ENCODE assay signal across 24 cellular contexts in the genomic region with DNA sequence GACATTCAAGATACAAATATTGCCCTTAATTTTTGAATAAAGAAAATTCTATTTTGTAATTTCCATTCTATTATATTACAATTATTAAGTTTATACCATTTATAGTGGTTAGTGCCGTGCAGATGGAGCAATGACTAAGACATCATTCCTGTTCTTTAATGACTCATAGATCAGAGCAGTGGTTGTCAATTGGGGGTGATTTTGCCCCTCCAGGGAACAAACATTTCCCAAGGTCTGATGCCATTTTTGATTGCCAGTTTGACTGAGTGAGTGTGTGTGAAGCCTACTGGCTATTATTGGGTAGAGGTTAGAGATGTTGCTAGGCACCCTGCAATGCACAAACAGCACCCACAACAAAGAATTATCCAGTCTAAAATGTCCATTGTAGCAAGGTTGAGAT.
DNase-seq lines count a peak whose midpoint lies in the region; ATAC-seq, FAIRE-seq and TF ChIP-seq lines count a peak whose summit lies in the region.
"Had no signal": no experiment of that assay in that cellular context is flagged by ENCODE, and none has a peak within 500 bp of the region (broad histone marks: within the 10 kb centered on the region; RNA-seq: fewer than 3 reads in every experiment).

No MANE protein-coding gene starts in this region.

- ATAC-seq in GM18517 (IDR thresholded peaks at IDR 0.05; ENCODE audit: unreplicated experiment) = no peak
- no peak for ATAC-seq in activated CD4-positive, CD25-positive, alpha-beta regulatory T cell treated with anti-CD3 and anti-CD28 coated beads, Interleukin-2, amount 50 U/mL, for 24 hours
- ATAC-seq: activated CD8-positive, alpha-beta T cell treated with anti-CD3 and anti-CD28 coated beads, Interleukin-2, amount 10 ng/mL, durations not matched to agents 7 days and 5 days; GM23338; natural killer cell had no signal

- DNase-seq in NCI-H82 (lab: John Stamatoyannopoulos, UW) (peak; percentile 43), endothelial cell of umbilical vein (ENCODE audit: low read depth, low spot score) (no peak), kidney glomerular epithelial cell (lab: John Stamatoyannopoulos, UW) (peak; percentile 16), DMS114 treated with DMSO at 0.1 percent for 48 hours (lab: John Stamatoyannopoulos, UW; ENCODE audit: unreplicated experiment) (no peak)
- DNase-seq in activated CD8-positive, alpha-beta memory T cell treated with anti-CD3 and anti-CD28 coated beads, Interleukin-2, amount 50 U/mL, for 48 hours = no peak
- DNase-seq: 8988T; activated CD8-positive, alpha-beta T cell treated with anti-CD3 and anti-CD28 coated beads, Interleukin-2, amount 10 ng/mL, durations not matched to agents 7 days and 5 days; activated naive CD8-positive, alpha-beta T cell treated with anti-CD3 and anti-CD28 coated beads, Interleukin-2, amount 10 ng/mL, durations not matched to agents 7 days and 5 days; C1 segment of cervical spinal cord; DMS153; KG1; natural killer cell; NCI-H1092 treated with DMSO at 0.1 percent for 48 hours; PC-9; posterior cingulate gyrus; SW 1271; thyroid gland had no signal

- no peak for TF ChIP-seq POLR2A in endothelial cell of umbilical vein (IDR thresholded peaks at IDR 0.05; ENCODE audit: low read depth, low read length)

- peak overlapping the region; percentile 93 for H3K27ac ChIP-seq in ACC112 (ENCODE audit: low read depth, low read length)
- no peak overlapping the region for H3K27ac ChIP-seq in endothelial cell of umbilical vein (ENCODE audit: insufficient read depth, low read depth, low read length)
- H3K27ac ChIP-seq: cardiac muscle cell, PC-9, thyroid gland, VCaP had no signal

- BruUV-seq in endothelial cell of umbilical vein (replicated peaks; lab: Mats Ljungman, UMichigan) = no TSS peak

- H3K4me3 ChIP-seq in ACC112 (ENCODE audit: low read depth, low read length) (no peak overlapping the region), endothelial cell of umbilical vein (replicated peaks in 1 of 3; ENCODE audit: insufficient read depth in 1 of 3, low read depth in 1 of 3, low read length in 3 of 3) (no peak overlapping the region)
- H3K4me3 ChIP-seq: cardiac muscle cell, GM23338, lung, PC-9, thyroid gland had no signal

- POLR2A ChIA-PET in endothelial cell of umbilical vein (lab: Charles Lee) = no interaction called here

- no peak for TF ChIP-seq CTCF in endothelial cell of umbilical vein (IDR thresholded peaks at IDR 0.05; ENCODE audit: extremely low read depth in 1 of 2, insufficient read depth in 1 of 2, low read depth in 1 of 2, low read length in 2 of 2)

- no peaks in the 10 kb centered on the region for H4K20me1 ChIP-seq in endothelial cell of umbilical vein (replicated peaks; ENCODE audit: control insufficient read depth, extremely low read depth, insufficient read depth, low read length)

- H3K4me2 ChIP-seq in endothelial cell of umbilical vein (ENCODE audit: insufficient read depth, low read length) = no peak overlapping the region
- H3K4me2 ChIP-seq: GM23338, PC-9 had no signal

- intact Hi-C loops in endothelial cell of umbilical vein (cut with micrococcal nuclease) = loop anchor here (5.0 kb wide), 2 partner anchors 229 to 449 kb away; a partner anchor contains a TSS

- FAIRE-seq in endothelial cell of umbilical vein (lab: Jason Lieb, UNC) = no peak

- H3K4me1 ChIP-seq in ACC112 (ENCODE audit: control insufficient read depth, insufficient read depth, low read length, unreplicated experiment) (peaks cover 35% of the 10 kb centered on the region), endothelial cell of umbilical vein (ENCODE audit: control insufficient read depth, extremely low read depth, insufficient read depth, low read length) (peaks cover 31% of the 10 kb centered on the region)
- H3K4me1 ChIP-seq: thyroid gland had no signal

- H3K27me3 ChIP-seq in ACC112 (ENCODE audit: insufficient read depth, low read length) (no peaks in the 10 kb centered on the region), endothelial cell of umbilical vein (ENCODE audit: control insufficient read depth in 2 of 2, insufficient read depth in 2 of 2, low read length in 2 of 2) (no peaks in the 10 kb centered on the region)
- H3K27me3 ChIP-seq: cardiac muscle cell, thyroid gland had no signal

- dilution Hi-C loops in endothelial cell of umbilical vein (cut with MboI; ENCODE audit: extremely low pct_ligation_motif_present, low sequenced_read_pairs) = no loop called here

- H2AFZ ChIP-seq in ACC112 (ENCODE audit: low read length, unreplicated experiment) (no peak overlapping the region), endothelial cell of umbilical vein (ENCODE audit: low read depth, low read length) (no peak overlapping the region)

- no peaks in the 10 kb centered on the region for H3K9me3 ChIP-seq in endothelial cell of umbilical vein (replicated peaks; ENCODE audit: control insufficient read depth, insufficient read depth, low read length)
- H3K9me3 ChIP-seq: thyroid gland had no signal

- H3K9ac ChIP-seq in endothelial cell of umbilical vein (replicated peaks; ENCODE audit: extremely low read depth, insufficient read depth, low read length) = no peak overlapping the region

- CTCF ChIA-PET in endothelial cell of umbilical vein (lab: Charles Lee) = no interaction called here

- H3K36me3 ChIP-seq in ACC112 (ENCODE audit: insufficient read depth, low read length) (no peaks in the 10 kb centered on the region), endothelial cell of umbilical vein (ENCODE audit: control insufficient read depth in 2 of 2, extremely low read depth in 1 of 2, insufficient read depth in 2 of 2, low read length in 2 of 2) (no peaks in the 10 kb centered on the region)
- H3K36me3 ChIP-seq: cardiac muscle cell, thyroid gland had no signal

- H3K79me2 ChIP-seq in ACC112 (ENCODE audit: control insufficient read depth, insufficient read depth, low read length, unreplicated experiment) = no peaks in the 10 kb centered on the region
- H3K79me2 ChIP-seq in endothelial cell of umbilical vein (ENCODE audit: control insufficient read depth, insufficient read depth, low read length) = no peaks in the 10 kb centered on the region

- H3K9me1 ChIP-seq in endothelial cell of umbilical vein (replicated peaks; ENCODE audit: control insufficient read depth, extremely low read depth, insufficient read depth, low read length) = no peaks in the 10 kb centered on the region

TF ChIP-seq in endothelial cell of umbilical vein, 7 proteins besides CTCF, POLR2A, EP300 and RAD21:
- TF ChIP-seq, protein P1, sequence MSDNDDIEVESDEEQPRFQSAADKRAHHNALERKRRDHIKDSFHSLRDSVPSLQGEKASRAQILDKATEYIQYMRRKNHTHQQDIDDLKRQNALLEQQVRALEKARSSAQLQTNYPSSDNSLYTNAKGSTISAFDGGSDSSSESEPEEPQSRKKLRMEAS (IDR thresholded peaks at IDR 0.05; ENCODE audit: insufficient read depth, insufficient read length) = no peak
- peak; percentile 87 for TF ChIP-seq FOS (IDR thresholded peaks at IDR 0.05; ENCODE audit: borderline replicate concordance, insufficient read depth, low read length)
- peak; percentile 57 for TF ChIP-seq JUN (IDR thresholded peaks at IDR 0.05; ENCODE audit: borderline replicate concordance, insufficient read depth, insufficient read length, low read depth)

Comparison
In these comparisons a context has a peak if more than half of its experiments do, and no peak if none do; other contexts are left out.
1. DNase-seq: peak in NCI-H82 (single experiment) and kidney glomerular epithelial cell (single experiment); none in endothelial cell of umbilical vein (single experiment), activated CD8-positive, alpha-beta memory T cell treated with anti-CD3 and anti-CD28 coated beads, Interleukin-2, amount 50 U/mL, for 48 hours (single experiment) and DMS114 treated with DMSO at 0.1 percent for 48 hours (single experiment).